ENCODE assay signal across 8 cellular contexts in genomic region chr1:117120774-117121588, GRCh38. TPM values are rescaled to one million over a fixed set of nuclear protein-coding genes. Genes with fewer than 3 reads are reported as not detected.
DNase-seq lines count a peak whose midpoint lies in the region; ATAC-seq, FAIRE-seq and TF ChIP-seq lines count a peak whose summit lies in the region.

No MANE protein-coding gene starts in this region.

- H3K9ac ChIP-seq in duodenal mucosa (ENCODE audit: low read depth in 1 of 2, low read length in 2 of 2) = peak overlapping the region; percentile 74 to 79

- H3K4me1 ChIP-seq in A549 = peaks cover 5% of the 10 kb centered on the region; the same call in 2 of the 3 replicates
- no peaks in the 10 kb centered on the region for H3K4me1 ChIP-seq in Panc1 (ENCODE audit: control insufficient read depth, insufficient read depth, low read length)
- H3K4me1 ChIP-seq in duodenal mucosa (ENCODE audit: control insufficient read depth in 1 of 2, insufficient read depth in 2 of 2, low read length in 2 of 2) = peaks cover 33 to 37% of the 10 kb centered on the region in 2 donors
- no peaks in the 10 kb centered on the region for H3K4me1 ChIP-seq in mucosa of descending colon (ENCODE audit: low read depth)

- no peak for TF ChIP-seq POLR2A in A549 (IDR thresholded peaks at IDR 0.05; ENCODE audit: low read length)

- H3K27me3 ChIP-seq in Panc1 (ENCODE audit: control insufficient read depth, insufficient read depth, low read length) (peaks cover 2% of the 10 kb centered on the region; the same call in 1 of the 2 replicates), duodenal mucosa (ENCODE audit: control insufficient read depth in 1 of 2, insufficient read depth in 2 of 2, low read length in 2 of 2) (no peaks in the 10 kb centered on the region)

- DNase-seq in A549 (ENCODE audit: low read depth in 1 of 2, low spot score in 1 of 2) = peak in 1 of 2 experiments; percentile 10
- no peak for DNase-seq in Panc1 (ENCODE audit: low read depth, low spot score)
- DNase-seq in mucosa of descending colon = peak in 2 of 3 donors; percentile 7 to 28

- no peaks in the 10 kb centered on the region for H3K9me3 ChIP-seq in A549
- no peaks in the 10 kb centered on the region for H3K9me3 ChIP-seq in Panc1 (ENCODE audit: control insufficient read depth, insufficient read depth, low read depth, low read length)
- H3K9me3 ChIP-seq in duodenal mucosa (ENCODE audit: control insufficient read depth in 1 of 2, low read length in 2 of 2) = no peaks in the 10 kb centered on the region
- no peaks in the 10 kb centered on the region for H3K9me3 ChIP-seq in mucosa of descending colon

- no TSS peak for BruUV-seq in Panc1 (replicated peaks; lab: Mats Ljungman, UMichigan)

- peak overlapping the region; percentile 60 for H3K4me3 ChIP-seq in A549
- H3K4me3 ChIP-seq in Panc1 (ENCODE audit: low read depth in 2 of 2, low read length in 2 of 2) = peak overlapping the region; percentile 60 to 74
- peak overlapping the region; percentile 87 to 92 for H3K4me3 ChIP-seq in duodenal mucosa (ENCODE audit: low read depth in 1 of 2, low read length in 2 of 2)
- H3K4me3 ChIP-seq in mucosa of descending colon = peak overlapping the region; percentile 36

- in situ Hi-C loops in Panc1 (cut with HindIII; ENCODE audit: low pct_unique_long_range_greater_than_20kb, low sequenced_read_pairs) = no loop called here

- no peak for TF ChIP-seq RAD21 in A549 (conservative IDR thresholded peaks at IDR 0.05 in 1 of 2, IDR thresholded peaks at IDR 0.05 in 1 of 2)

- H3K36me3 ChIP-seq in Panc1 (ENCODE audit: control insufficient read depth, insufficient read depth, low read length) (no peaks in the 10 kb centered on the region), duodenal mucosa (ENCODE audit: control insufficient read depth in 1 of 2, insufficient read depth in 2 of 2, low read length in 2 of 2) (no peaks in the 10 kb centered on the region), mucosa of descending colon (ENCODE audit: low read depth) (no peaks in the 10 kb centered on the region)

- H3K27ac ChIP-seq in A549 (peak overlapping the region; percentile 83 to 93), Panc1 (ENCODE audit: low read length) (peak overlapping the region; percentile 73; the same call in 1 of the 2 replicates), duodenal mucosa (ENCODE audit: low read depth, low read length) (no peak overlapping the region)

- TF ChIP-seq CTCF in A549 (IDR thresholded peaks at IDR 0.05) (no peak), Panc1 (IDR thresholded peaks at IDR 0.05) (no peak), mucosa of descending colon (IDR thresholded peaks at IDR 0.05) (no peak)

- peak overlapping the region; percentile 88 for H3K4me2 ChIP-seq in A549

- intact Hi-C loops in Panc1 (cut with micrococcal nuclease; ENCODE audit: unreplicated experiment) = no loop called here
- intact Hi-C loops in mucosa of descending colon (cut with DNase I, micrococcal nuclease) = loop anchor here in 1 of 2 donors (10.0 kb wide), 1 partner anchor 164 kb away; no protein-coding TSS in a partner anchor

- ATAC-seq in A549 = peak; percentile 65 to 67
- peak; percentile 17 for ATAC-seq in GM18868 (IDR thresholded peaks at IDR 0.05; ENCODE audit: unreplicated experiment)
- ATAC-seq in Panc1 = peak; percentile 50
- ATAC-seq in mucosa of descending colon = peak; percentile 50
- ATAC-seq in HG02610 (IDR thresholded peaks at IDR 0.05; ENCODE audit: unreplicated experiment) = no peak
- ATAC-seq in GM18498 (IDR thresholded peaks at IDR 0.05; ENCODE audit: unreplicated experiment) = no peak
- ATAC-seq in HG03025 (IDR thresholded peaks at IDR 0.05; ENCODE audit: low FRiP score, unreplicated experiment) = no peak

- 40% methylated on average over 17 of the region's 29 CpGs for WGBS in A549 (ENCODE audit: missing lambda C conversion rate)

- CTCF ChIA-PET in A549 (lab: Yijun Ruan, JAX) = interaction anchor here (0.6 to 3.5 kb wide), 5 partner anchors 12 to 164 kb away, joined by 3 to 22 read pairs (median 3); no protein-coding TSS in a partner anchor
- CTCF ChIA-PET in Panc1 (lab: Charles Lee) = no interaction called here

- TF ChIP-seq EP300 in A549 (IDR thresholded peaks at IDR 0.05) = no peak

- POLR2A ChIA-PET in A549 (lab: Yijun Ruan, JAX) (no interaction called here), Panc1 (lab: Charles Lee) (no interaction called here)

- FAIRE-seq in A549 (lab: Jason Lieb, UNC) = no peak

TF ChIP-seq in A549, 52 proteins besides CTCF, POLR2A, EP300 and RAD21:
- no peak for TF ChIP-seq TP53 (CRISPR knock-in tag; IDR thresholded peaks at IDR 0.05)
- TF ChIP-seq RARB (CRISPR knock-in tag; IDR thresholded peaks at IDR 0.05) = no peak
- TF ChIP-seq HOXB5 (CRISPR knock-in tag; IDR thresholded peaks at IDR 0.05) = no peak
- TF ChIP-seq PHF8 (IDR thresholded peaks at IDR 0.05; ENCODE audit: borderline replicate concordance, low read depth) = no peak
- no peak for TF ChIP-seq NPAS2 (CRISPR knock-in tag; IDR thresholded peaks at IDR 0.05; ENCODE audit: borderline replicate concordance)
- TF ChIP-seq HEYL (CRISPR knock-in tag; IDR thresholded peaks at IDR 0.05) = no peak
- no peak for TF ChIP-seq E2F6 (IDR thresholded peaks at IDR 0.05; ENCODE audit: borderline replicate concordance, low read depth)
- TF ChIP-seq MAX (IDR thresholded peaks at IDR 0.05) = no peak
- no peak for TF ChIP-seq MAFK (IDR thresholded peaks at IDR 0.05; ENCODE audit: partially characterized antibody)
- no peak for TF ChIP-seq BCL3 (IDR thresholded peaks at IDR 0.05)
- no peak for TF ChIP-seq SMC3 (IDR thresholded peaks at IDR 0.05)
- TF ChIP-seq PBX3 (IDR thresholded peaks at IDR 0.05) = no peak
- no peak for TF ChIP-seq JUNB (IDR thresholded peaks at IDR 0.05)
- TF ChIP-seq USF2 (IDR thresholded peaks at IDR 0.05) = no peak
- TF ChIP-seq MYC (IDR thresholded peaks at IDR 0.05; ENCODE audit: borderline replicate concordance, low read length) = no peak
- TF ChIP-seq TFCP2L1 (CRISPR knock-in tag; IDR thresholded peaks at IDR 0.05) = no peak

RNA-seq across cellular contexts. Expression of gene TRIM45, which starts 0.6 kb away (rescaled TPM):
- polyA plus RNA-seq in A549 (2011; rRNA removed) = 3.4 TPM in 2 replicates
- polyA plus RNA-seq in A549 (2012; cell fraction: cytosol; rRNA removed) = 2.5 and 2.8 TPM in 2 replicates
- 5.8 and 8.3 TPM in 2 replicates for polyA plus RNA-seq in A549 (2012; cell fraction: nucleus; rRNA removed)
- polyA plus RNA-seq in A549 (2017; fragmentation: RNase III; extraction: RNeasy Plus Mini Kit Qiagen cat#74134 plus additional on column Dnase treatment) = 2.1 to 3.0 TPM (median 2.9 TPM) in 3 replicates
- polyA minus RNA-seq in A549 (2011; rRNA and poly(A)+ RNA removed) = 2.9 and 3.1 TPM in 2 replicates
- 4.7 TPM for total RNA-seq in Panc1 (2021; ENCODE audit: unreplicated experiment)
- 2.6 TPM for polyA plus RNA-seq in Panc1 (2012; ENCODE audit: insufficient read length)
- total RNA-seq in mucosa of descending colon = 1 to 10 TPM; 2.0 to 2.9 (median 2.5) TPM

Comparison
In these comparisons a context has a peak if more than half of its experiments do, and no peak if none do; other contexts are left out.
1. ATAC-seq: peak in A549 (2 of 2), GM18868 (single experiment), Panc1 (single experiment) and mucosa of descending colon (single experiment); none in HG02610 (single experiment), GM18498 (single experiment) and HG03025 (single experiment).
2. H3K4me3 ChIP-seq: peak in every context shown above with its lines; median percentile 90 in duodenal mucosa; 67 in Panc1; 60 in A549; 36 in mucosa of descending colon.